ENCODE assay signal across 31 cellular contexts in the genomic region with DNA sequence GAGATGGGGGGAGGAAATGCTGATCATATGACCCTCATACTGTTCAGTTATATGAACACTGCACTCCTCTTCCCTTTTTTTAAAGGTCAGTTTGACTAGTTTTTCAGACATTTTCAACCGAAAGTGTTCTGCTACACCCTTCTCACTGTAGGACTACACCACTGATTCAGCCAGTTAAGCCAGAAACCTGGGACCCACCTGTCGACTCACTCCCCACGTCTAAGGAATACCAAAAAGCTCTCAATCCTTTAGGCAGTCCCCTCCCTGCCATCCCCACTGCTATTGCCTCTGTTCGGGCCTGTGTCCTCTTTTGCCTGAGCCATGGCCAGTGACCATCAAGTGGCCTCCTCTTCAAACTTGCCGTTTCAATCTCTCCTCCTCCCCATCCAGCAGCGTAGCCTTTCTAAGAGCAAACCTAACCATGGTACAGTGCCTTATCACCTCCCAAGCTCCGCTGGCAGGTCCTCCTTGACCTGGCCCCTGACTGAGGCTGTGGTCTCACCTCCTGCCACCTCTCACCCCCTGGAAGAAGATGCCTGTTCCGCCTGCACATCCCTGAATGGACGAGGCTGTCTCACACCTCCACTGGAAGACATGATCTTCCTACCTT.
"Had no signal": no experiment of that assay in that cellular context is flagged by ENCODE, and none has a peak within 500 bp of the region (broad histone marks: within the 10 kb centered on the region; RNA-seq: fewer than 3 reads in every experiment).

No MANE protein-coding gene starts in this region.

- H3K9me3 ChIP-seq: adrenal gland, body of pancreas, colonic mucosa, esophagus muscularis mucosa, gastroesophageal sphincter had no signal

- DNase-seq: activated CD4-positive, alpha-beta memory T cell treated with anti-CD3 and anti-CD28 coated beads, Interleukin-2, amount 10 ng/mL, durations not matched to agents 7 days and 5 days; activated CD4-positive, alpha-beta T cell treated with anti-CD3 and anti-CD28 coated beads for 1 hour; activated CD4-positive, alpha-beta T cell treated with anti-CD3 and anti-CD28 coated beads for 4 hours; activated CD4-positive, alpha-beta T cell treated with anti-CD3 and anti-CD28 coated beads, Interleukin-2, amount 10 ng/mL, durations not matched to agents 7 days and 5 days; activated CD4-positive, alpha-beta T cell treated with anti-CD3 and anti-CD28 coated beads, Interleukin-2, amount 50 U/mL, for 4 hours; activated CD8-positive, alpha-beta memory T cell treated with anti-CD3 and anti-CD28 coated beads, Interleukin-2, amount 50 U/mL, for 48 hours; activated gamma-delta T cell; activated naive CD4-positive, alpha-beta T cell; activated naive CD8-positive, alpha-beta T cell treated with anti-CD3 and anti-CD28 coated beads for 36 hours; activated naive CD8-positive, alpha-beta T cell treated with anti-CD3 and anti-CD28 coated beads, Interleukin-2, amount 50 U/mL, for 24 hours; activated T-cell treated with anti-CD3 and anti-CD28 coated beads for 4 hours; activated T-cell treated with anti-CD3 and anti-CD28 coated beads, Interleukin-2, amount 50 U/mL, for 24 hours; activated T-cell treated with anti-CD3 and anti-CD28 coated beads, Interleukin-2, amount 50 U/mL, for 72 hours; amygdala; aorta; body of pancreas; central memory CD4-positive, alpha-beta T cell; cerebellar nuclear complex; colonic mucosa; dermis blood vessel endothelial cell; effector CD4-positive, alpha-beta T cell; effector memory CD8-positive, alpha-beta T cell; erythroblast; foreskin melanocyte; heart right ventricle; T-helper 2 cell had no signal

- H3K36me3 ChIP-seq: adrenal gland, colonic mucosa, esophagus muscularis mucosa, gastroesophageal sphincter, heart right ventricle had no signal

- H3K27ac ChIP-seq: adrenal gland, body of pancreas, colonic mucosa, esophagus muscularis mucosa, gastroesophageal sphincter, heart right ventricle, VCaP had no signal

- H3K4me3 ChIP-seq: adrenal gland, body of pancreas, colonic mucosa, esophagus muscularis mucosa, gastroesophageal sphincter, heart right ventricle had no signal

- ATAC-seq: activated naive CD8-positive, alpha-beta T cell treated with anti-CD3 and anti-CD28 coated beads, Interleukin-2, amount 50 U/mL, for 24 hours; activated T-cell treated with anti-CD3 and anti-CD28 coated beads, Interleukin-2, amount 50 U/mL, for 72 hours; body of pancreas; effector memory CD8-positive, alpha-beta T cell; gastroesophageal sphincter; heart right ventricle; WTC11 had no signal

- H3K27me3 ChIP-seq: adrenal gland, body of pancreas, colonic mucosa, esophagus muscularis mucosa, gastroesophageal sphincter, heart right ventricle had no signal

- H3K4me1 ChIP-seq: colonic mucosa had no signal
